Comparison of ENCODE assay signal across 8 cellular contexts in the genomic region with DNA sequence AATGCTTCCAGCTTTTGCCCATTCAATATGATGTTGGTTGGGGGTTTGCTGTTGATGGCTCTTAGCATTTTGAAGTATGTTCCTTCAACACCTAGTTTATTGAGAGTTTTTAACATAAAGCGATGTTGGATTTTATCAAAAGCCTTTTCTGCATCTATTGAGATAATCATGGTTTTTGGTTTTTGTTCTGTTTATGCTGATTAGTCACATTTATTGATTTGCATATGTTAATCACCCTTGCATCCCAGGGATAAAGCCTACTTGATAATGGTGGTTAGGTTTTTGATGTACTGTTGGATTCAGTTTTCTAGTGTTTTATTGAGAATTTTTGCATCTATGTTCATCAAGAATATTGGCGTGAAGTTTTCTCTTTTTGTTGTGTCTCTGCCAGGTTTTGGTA. TPM values are rescaled to one million over a fixed set of nuclear protein-coding genes. Genes with fewer than 3 reads are reported as not detected.
"Had no signal": no experiment of that assay in that cellular context is flagged by ENCODE, and none has a peak within 500 bp of the region (broad histone marks: within the 10 kb centered on the region; RNA-seq: fewer than 3 reads in every experiment).

No MANE protein-coding gene starts in this region.

- ATAC-seq: GM12878 had no signal

- FAIRE-seq: G401.6, GM12878, GM12891, GM12892, GM18507, GM19239 had no signal

- DNase-seq: GDM1, GF-D8 had no signal

- H3K4me3 ChIP-seq: GM12878 had no signal

RNA-seq across cellular contexts. Expression of a gene that starts 40.4 kb away (rescaled TPM):
- total RNA-seq: GM12878 had no signal
- polyA plus RNA-seq: GM12878 had no signal
